In the genomic region with DNA sequence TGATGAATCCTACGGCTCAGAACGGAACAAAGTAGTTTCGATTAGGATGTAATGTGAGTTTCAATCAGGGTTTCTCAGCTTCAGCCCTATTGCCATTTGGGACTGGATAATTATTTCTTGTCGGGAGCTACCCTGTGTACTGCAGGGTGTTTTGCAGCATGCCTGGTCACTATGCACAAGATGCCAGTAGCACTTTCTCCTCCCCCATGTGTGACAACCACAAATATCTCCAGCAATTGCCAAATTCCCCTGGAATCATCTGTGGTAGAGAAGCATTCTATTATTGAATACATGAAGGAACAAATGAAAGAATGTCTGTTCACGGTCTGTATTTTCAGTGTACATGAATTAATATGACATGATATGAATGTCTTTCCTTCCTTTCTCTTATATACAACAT, we compare ENCODE assay signal across 32 cellular contexts.
"Had no signal": no experiment of that assay in that cellular context is flagged by ENCODE, and none has a peak within 500 bp of the region (broad histone marks: within the 10 kb centered on the region; RNA-seq: fewer than 3 reads in every experiment).

No MANE protein-coding gene starts in this region.

- H3K9me3 ChIP-seq: ovary, psoas muscle, right lobe of liver, sigmoid colon, spleen, suprapubic skin, testis, tibial artery, transverse colon, upper lobe of right lung, uterus had no signal

- H2AFZ ChIP-seq: neural progenitor cell, parathyroid adenoma had no signal

- H3K36me3 ChIP-seq: neural progenitor cell, ovary, right lobe of liver, sigmoid colon, spleen, suprapubic skin, tibial artery, transverse colon, upper lobe of right lung, uterus had no signal

- H3K27me3 ChIP-seq: neural progenitor cell, ovary, right lobe of liver, sigmoid colon, spleen, suprapubic skin, testis, tibial artery, transverse colon, upper lobe of right lung, uterus had no signal

- H3K79me2 ChIP-seq: parathyroid adenoma had no signal

- H3K27me3 Mint-ChIP-seq: progenitor cell of endocrine pancreas; stimulated activated memory B cell treated with anti-CD40 and anti-IgM and Interleukin-4, amounts not matched to agents 10 μg/mL and 1 μg/mL and 100 μg/mL, for 72 hours; stimulated activated naive CD8-positive, alpha-beta T cell treated with anti-CD3 and anti-CD28 coated beads, Interleukin-15, amount 100 ng/mL, for 72 hours; type B pancreatic cell had no signal

- H3K4me3 Mint-ChIP-seq: natural killer cell; nephron; neural progenitor cell; stimulated activated memory B cell treated with anti-CD40 and anti-IgM and Interleukin-4, amounts not matched to agents 10 μg/mL and 1 μg/mL and 100 μg/mL, for 72 hours; stimulated activated naive CD8-positive, alpha-beta T cell treated with anti-CD3 and anti-CD28 coated beads, Interleukin-15, amount 100 ng/mL, for 72 hours; type B pancreatic cell had no signal

- H3K4me3 ChIP-seq: neural progenitor cell, ovary, psoas muscle, right lobe of liver, sigmoid colon, skin epidermis, smooth muscle cell, spleen, suprapubic skin, testis, tibial artery, transverse colon, upper lobe of right lung, uterus had no signal

- H3K4me2 ChIP-seq: neural progenitor cell, smooth muscle cell had no signal

- H3K27ac Mint-ChIP-seq: natural killer cell; nephron; neural progenitor cell; progenitor cell of endocrine pancreas; stimulated activated memory B cell treated with anti-CD40 and anti-IgM and Interleukin-4, amounts not matched to agents 10 μg/mL and 1 μg/mL and 100 μg/mL, for 72 hours; stimulated activated naive CD8-positive, alpha-beta T cell treated with anti-CD3 and anti-CD28 coated beads, Interleukin-15, amount 100 ng/mL, for 72 hours; type B pancreatic cell had no signal

- H3K9ac ChIP-seq: neural progenitor cell, parathyroid adenoma had no signal

- H3K36me3 Mint-ChIP-seq: natural killer cell; neural progenitor cell; stimulated activated memory B cell treated with anti-CD40 and anti-IgM and Interleukin-4, amounts not matched to agents 10 μg/mL and 1 μg/mL and 100 μg/mL, for 72 hours; type B pancreatic cell had no signal

- H3K27ac ChIP-seq: neural progenitor cell, ovary, parathyroid adenoma, psoas muscle, right lobe of liver, sigmoid colon, skin epidermis, spleen, suprapubic skin, testis, tibial artery, transverse colon, upper lobe of right lung, uterus had no signal

- DNase-seq: natural killer cell; occipital lobe; ovary; posterior cingulate gyrus; psoas muscle; right cardiac atrium; right lobe of liver; sigmoid colon; spleen; stimulated activated CD4-positive, alpha-beta T cell treated with anti-CD3 and anti-CD28 coated beads, Interleukin-12 subunit alpha, Interleukin-12 subunit beta, amount 100 ng/mL, for 4 hours; stimulated activated CD4-positive, alpha-beta T cell treated with anti-CD3 and anti-CD28 coated beads, Interleukin-1b, Interleukin-23, amount 100 ng/mL, for 48 hours; stimulated activated CD4-positive, alpha-beta T cell treated with anti-CD3 and anti-CD28 coated beads, Interleukin-4, amount 100 ng/mL, for 1 hour; stimulated activated CD4-positive, alpha-beta T cell treated with anti-CD3 and anti-CD28 coated beads, Interleukin-4, amount 100 ng/mL, for 4 hours; stimulated activated CD8-positive, alpha-beta memory T cell treated with anti-CD3 and anti-CD28 coated beads, Interleukin-4, amount 100 ng/mL, for 48 hours; stimulated activated naive CD4-positive, alpha-beta T cell; stimulated activated naive CD8-positive, alpha-beta T cell treated with anti-CD3 and anti-CD28 coated beads, Interleukin-15, amount 100 ng/mL, for 72 hours; stimulated activated naive CD8-positive, alpha-beta T cell treated with anti-CD3 and anti-CD28 coated beads, Interleukin-15, Interleukin-2, amounts not matched to agents 100 U/mL and 50 U/mL, for 24 hours; substantia nigra; testis; tibial artery; transverse colon; upper lobe of right lung; uterus had no signal

- H3K4me1 Mint-ChIP-seq: natural killer cell; nephron; stimulated activated memory B cell treated with anti-CD40 and anti-IgM and Interleukin-4, amounts not matched to agents 10 μg/mL and 1 μg/mL and 100 μg/mL, for 72 hours; stimulated activated naive CD8-positive, alpha-beta T cell treated with anti-CD3 and anti-CD28 coated beads, Interleukin-15, amount 100 ng/mL, for 72 hours had no signal

- H3K4me1 ChIP-seq: neural progenitor cell, parathyroid adenoma, psoas muscle, sigmoid colon, spleen, suprapubic skin, testis, tibial artery, transverse colon, upper lobe of right lung, uterus had no signal

- H3K9me3 Mint-ChIP-seq: neural progenitor cell; stimulated activated memory B cell treated with anti-CD40 and anti-IgM and Interleukin-4, amounts not matched to agents 10 μg/mL and 1 μg/mL and 100 μg/mL, for 72 hours; type B pancreatic cell had no signal
